Comparison of ENCODE assay signal across 8 cellular contexts in the genomic region with DNA sequence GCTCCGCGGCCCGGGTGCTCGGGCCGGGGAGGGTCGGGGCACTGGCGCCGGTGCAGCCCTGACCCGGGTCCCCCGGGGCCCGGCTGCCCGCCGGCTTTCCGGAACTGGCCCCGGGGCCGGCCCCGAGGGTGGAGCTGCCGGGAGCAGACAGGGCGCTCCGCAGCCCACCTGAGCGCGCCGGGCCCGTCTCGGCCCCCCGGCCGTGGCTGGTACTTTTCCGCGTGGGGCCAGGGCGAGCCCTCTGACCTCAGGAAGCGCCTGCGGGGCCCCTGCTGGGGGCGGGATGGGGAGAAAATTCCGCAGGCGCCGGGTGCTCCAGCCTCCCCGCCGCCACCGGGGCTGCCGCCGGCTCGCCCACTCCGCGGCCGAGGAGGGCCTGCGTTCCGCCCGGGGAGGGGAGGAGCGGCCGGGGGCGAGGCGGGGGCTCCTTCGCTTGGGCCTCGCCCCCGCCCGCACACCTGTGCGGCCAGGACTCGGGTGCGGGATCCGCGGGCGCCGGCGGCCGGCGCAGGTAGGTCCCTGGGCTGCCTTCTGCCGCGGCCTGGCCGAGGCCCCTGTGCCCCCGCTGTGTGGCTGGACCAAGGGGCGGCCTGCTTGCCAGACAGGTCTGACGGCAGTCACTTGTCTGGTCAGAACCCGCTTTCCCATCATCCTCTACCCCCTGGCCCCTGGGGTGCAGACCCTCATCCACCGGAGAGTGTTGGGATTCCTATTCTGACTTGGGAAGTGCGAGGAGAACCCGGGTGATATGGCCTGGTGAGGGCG. TPM values are rescaled to one million over a fixed set of nuclear protein-coding genes. Genes with fewer than 3 reads are reported as not detected.
DNase-seq lines count a peak whose midpoint lies in the region; TF ChIP-seq lines count a peak whose summit lies in the region.

No MANE protein-coding gene starts in this region.

- H3K27me3 ChIP-seq in Peyer's patch (no peaks in the 10 kb centered on the region), duodenal mucosa (ENCODE audit: control insufficient read depth in 1 of 2, insufficient read depth in 2 of 2, low read length in 2 of 2) (no peaks in the 10 kb centered on the region), mucosa of rectum (ENCODE audit: control insufficient read depth in 2 of 2, insufficient read depth in 2 of 2, low read length in 2 of 2) (no peaks in the 10 kb centered on the region)

- no peak for TF ChIP-seq CTCF in Peyer's patch (IDR thresholded peaks at IDR 0.05)

- H3K4me1 ChIP-seq in Peyer's patch (peaks cover 7 to 43% (median 8%) of the 10 kb centered on the region in 4 donors), duodenal mucosa (ENCODE audit: control insufficient read depth in 1 of 2, insufficient read depth in 2 of 2, low read length in 2 of 2) (peaks cover 49 to 50% of the 10 kb centered on the region in 2 donors), mucosa of rectum (ENCODE audit: control insufficient read depth in 2 of 2, insufficient read depth in 2 of 2, low read length in 2 of 2) (peaks cover 51 to 52% of the 10 kb centered on the region in 2 donors)

- H3K4me3 ChIP-seq in Peyer's patch, result peak overlapping the region; percentile 94 to 99 (median 96)
- peak overlapping the region; percentile 90 to 93 for H3K4me3 ChIP-seq in duodenal mucosa (ENCODE audit: low read depth in 1 of 2, low read length in 2 of 2)
- H3K4me3 ChIP-seq in mucosa of rectum (ENCODE audit: low read length in 2 of 2), result peak overlapping the region; percentile 84 to 88

- no peaks in the 10 kb centered on the region for H3K9me3 ChIP-seq in Peyer's patch
- no peaks in the 10 kb centered on the region for H3K9me3 ChIP-seq in duodenal mucosa (ENCODE audit: control insufficient read depth in 1 of 2, low read length in 2 of 2)
- no peaks in the 10 kb centered on the region for H3K9me3 ChIP-seq in mucosa of rectum (ENCODE audit: control insufficient read depth in 2 of 2, low read length in 2 of 2)

- DNase-seq in stimulated activated CD4-positive, alpha-beta T cell treated with anti-CD3 and anti-CD28 coated beads, Interleukin-4, amount 100 ng/mL, for 1 hour, result peak; percentile 44
- no peak for DNase-seq in stimulated activated CD4-positive, alpha-beta T cell treated with anti-CD3 and anti-CD28 coated beads, Interleukin-4, amount 100 ng/mL, for 24 hours
- DNase-seq in Peyer's patch, result peak in 1 of 3 donors; percentile 69
- no peak for DNase-seq in NCI-H345 (lab: John Stamatoyannopoulos, UW)
- no peak for DNase-seq in SK-N-DZ (ENCODE audit: low spot score)
- no peak for DNase-seq in SKM-1 treated with dmso at 0.1 percent for 144 hours (lab: John Stamatoyannopoulos, UW; ENCODE audit: unreplicated experiment)

- peak overlapping the region; percentile 85 to 97 (median 90) for H3K27ac ChIP-seq in Peyer's patch
- H3K27ac ChIP-seq in duodenal mucosa (ENCODE audit: low read depth, low read length), result peak overlapping the region; percentile 61
- peak overlapping the region; percentile 82 to 86 for H3K27ac ChIP-seq in mucosa of rectum (ENCODE audit: low read depth in 2 of 2, low read length in 2 of 2)

- peaks cover 0 to 15% (median 0%) of the 10 kb centered on the region in 3 donors for H3K36me3 ChIP-seq in Peyer's patch
- peaks cover 8 to 13% of the 10 kb centered on the region in 2 donors for H3K36me3 ChIP-seq in duodenal mucosa (ENCODE audit: control insufficient read depth in 1 of 2, insufficient read depth in 2 of 2, low read length in 2 of 2)
- H3K36me3 ChIP-seq in mucosa of rectum (ENCODE audit: control insufficient read depth in 2 of 2, insufficient read depth in 2 of 2, low read length in 2 of 2), result peaks cover 8 to 11% of the 10 kb centered on the region in 2 donors

- no peak for TF ChIP-seq POLR2A in Peyer's patch (IDR thresholded peaks at IDR 0.05)

- H3K9ac ChIP-seq in duodenal mucosa (ENCODE audit: low read depth in 1 of 2, low read length in 2 of 2) (peak overlapping the region; percentile 74 to 91), mucosa of rectum (ENCODE audit: low read depth in 1 of 2, low read length in 2 of 2) (peak overlapping the region; percentile 80 to 90)

RNA-seq across cellular contexts. Expression of a gene that starts 3.5 kb away (rescaled TPM):
- total RNA-seq in Peyer's patch, result 10 to 100 TPM; 53.6 to 76.7 (median 70.1) TPM
- polyA plus RNA-seq in SK-N-DZ (2014; cell fraction: cytosol; rRNA removed), result 6.1 and 6.3 TPM in 2 replicates
- 5.4 and 10.3 TPM in 2 replicates for polyA plus RNA-seq in SK-N-DZ (2014; cell fraction: nucleus; rRNA removed)

RNA-seq across cellular contexts. Expression of a gene that starts 12.4 kb away (rescaled TPM):
- total RNA-seq in Peyer's patch, result 10 to 100 TPM in 3 of 4 donors, 1 to 10 TPM in 1; 4.7 to 37.1 (median 20.5) TPM
- 4.5 and 5.1 TPM in 2 replicates for polyA plus RNA-seq in SK-N-DZ (2014; cell fraction: cytosol; rRNA removed)
- polyA plus RNA-seq in SK-N-DZ (2014; cell fraction: nucleus; rRNA removed), result 4.8 and 13.5 TPM in 2 replicates

RNA-seq across cellular contexts. Expression of a gene that starts 31.2 kb away (rescaled TPM):
- total RNA-seq in Peyer's patch, result 100 to 1,000 TPM in 3 of 4 donors, 10 to 100 TPM in 1; 76.2 to 188 (median 141) TPM
- polyA plus RNA-seq in SK-N-DZ (2014; cell fraction: cytosol; rRNA removed), result 8.3 and 8.6 TPM in 2 replicates
- 88.2 and 151 TPM in 2 replicates for polyA plus RNA-seq in SK-N-DZ (2014; cell fraction: nucleus; rRNA removed)
